In genomic region chr17:59355695-59356323, GRCh38 we compare ENCODE assay signal across 11 cellular contexts. TPM values are rescaled to one million over a fixed set of nuclear protein-coding genes. Genes with fewer than 3 reads are reported as not detected.
DNase-seq lines count a peak whose midpoint lies in the region; ATAC-seq and TF ChIP-seq lines count a peak whose summit lies in the region.
"Had no signal": no experiment of that assay in that cellular context is flagged by ENCODE, and none has a peak within 500 bp of the region (broad histone marks: within the 10 kb centered on the region; RNA-seq: fewer than 3 reads in every experiment).

No MANE protein-coding gene starts in this region.

- ATAC-seq in naive thymus-derived CD4-positive, alpha-beta T cell = no peak
- no peak for ATAC-seq in thoracic aorta (ENCODE audit: insufficient number of reproducible peaks, low FRiP score, low read depth)

- peaks cover 43% of the 10 kb centered on the region for H3K4me1 Mint-ChIP-seq in endodermal cell
- peaks cover 52 to 91% (median 84%) of the 10 kb centered on the region in 7 donors for H3K4me1 Mint-ChIP-seq in naive thymus-derived CD4-positive, alpha-beta T cell
- H3K4me1 Mint-ChIP-seq in mesothelial cell of epicardium = peaks cover 14% of the 10 kb centered on the region

- H3K9me3 ChIP-seq in endodermal cell (ENCODE audit: control insufficient read depth, low read length) = peaks cover 5% of the 10 kb centered on the region
- peaks cover 0 to 6% (median 4%) of the 10 kb centered on the region in 3 experiments for H3K9me3 ChIP-seq in naive thymus-derived CD4-positive, alpha-beta T cell (ENCODE audit: control insufficient read depth in 2 of 3, low read length in 3 of 3)
- no peaks in the 10 kb centered on the region for H3K9me3 ChIP-seq in thoracic aorta
- H3K9me3 ChIP-seq: adrenal gland had no signal

- H3K4me3 ChIP-seq in endodermal cell (ENCODE audit: low read length) (peak overlapping the region; percentile 46), thoracic aorta (no peak overlapping the region)
- H3K4me3 ChIP-seq in naive thymus-derived CD4-positive, alpha-beta T cell (ENCODE audit: low read length) = no peak overlapping the region
- H3K4me3 ChIP-seq: adrenal gland, MG63 had no signal

- H3K27ac Mint-ChIP-seq in endodermal cell = no peak overlapping the region
- peak overlapping the region in 8 of 9 donors; percentile 4 to 98 (median 52) for H3K27ac Mint-ChIP-seq in naive thymus-derived CD4-positive, alpha-beta T cell
- H3K27ac Mint-ChIP-seq in mesothelial cell of epicardium = no peak overlapping the region

- H3K4me3 Mint-ChIP-seq in endodermal cell = no peak overlapping the region
- H3K4me3 Mint-ChIP-seq in naive thymus-derived CD4-positive, alpha-beta T cell = no peak overlapping the region
- H3K4me3 Mint-ChIP-seq in mesothelial cell of epicardium = no peak overlapping the region

- H3K9me3 Mint-ChIP-seq in endodermal cell (no peaks in the 10 kb centered on the region), mesothelial cell of epicardium (no peaks in the 10 kb centered on the region)
- peaks cover 0 to 11% (median 2%) of the 10 kb centered on the region in 11 donors for H3K9me3 Mint-ChIP-seq in naive thymus-derived CD4-positive, alpha-beta T cell

- POLR2A ChIA-PET in naive thymus-derived CD4-positive, alpha-beta T cell (lab: Charles Lee) = interaction anchor here (0.6 to 4.9 kb wide), 7 partner anchors 9 to 26 kb away, joined by 3 to 25 read pairs (median 5); partner anchors contain the start of gene YPEL2

- H3K27ac ChIP-seq in endodermal cell (ENCODE audit: low read depth, low read length) (no peak overlapping the region), thoracic aorta (peak overlapping the region; percentile 83 to 92)
- peak overlapping the region; percentile 24 for H3K27ac ChIP-seq in naive thymus-derived CD4-positive, alpha-beta T cell (ENCODE audit: low read depth, low read length)

- intact Hi-C loops in naive thymus-derived CD4-positive, alpha-beta T cell (cut with micrococcal nuclease) = no loop called here

- peak; percentile 37 for DNase-seq in GM03348 (ENCODE audit: low spot score)
- no peak for DNase-seq in endodermal cell
- no peak for DNase-seq in naive thymus-derived CD4-positive, alpha-beta T cell
- DNase-seq in thoracic aorta (ENCODE audit: low spot score) = no peak
- no peak for DNase-seq in stimulated activated CD4-positive, alpha-beta T cell treated with anti-CD3 and anti-CD28 coated beads, Interleukin-2, amount 100 ng/mL, for 48 hours
- DNase-seq in NOMO-1 (lab: John Stamatoyannopoulos, UW; ENCODE audit: unreplicated experiment in 2 of 2) = no peak
- no peak for DNase-seq in mesothelial cell of epicardium (ENCODE audit: low spot score in 2 of 2, unreplicated experiment in 2 of 2)
- no peak for DNase-seq in NCI-H2196 treated with DMSO at 0.1 percent for 48 hours (lab: John Stamatoyannopoulos, UW; ENCODE audit: unreplicated experiment)
- DNase-seq: activated T-cell treated with anti-CD3 and anti-CD28 coated beads for 4 hours, MG63 had no signal

- H3K27me3 Mint-ChIP-seq in endodermal cell (ENCODE audit: insufficient read depth) (peaks cover 2% of the 10 kb centered on the region), mesothelial cell of epicardium (ENCODE audit: low read depth) (no peaks in the 10 kb centered on the region)
- H3K27me3 Mint-ChIP-seq in naive thymus-derived CD4-positive, alpha-beta T cell = no peaks in the 10 kb centered on the region

- H3K4me1 ChIP-seq in endodermal cell (ENCODE audit: control insufficient read depth, insufficient read depth, low read length) (peaks cover 8% of the 10 kb centered on the region), thoracic aorta (ENCODE audit: control insufficient read depth in 1 of 2, low read depth in 2 of 2) (peaks cover 80 to 99% of the 10 kb centered on the region in 2 donors)
- peaks cover 5 to 39% of the 10 kb centered on the region in 2 donors for H3K4me1 ChIP-seq in naive thymus-derived CD4-positive, alpha-beta T cell (ENCODE audit: control insufficient read depth in 2 of 2, insufficient read depth in 2 of 2, low read length in 2 of 2)

- TF ChIP-seq CTCF in endodermal cell (conservative IDR thresholded peaks at IDR 0.05) (no peak), thoracic aorta (IDR thresholded peaks at IDR 0.05) (no peak), mesothelial cell of epicardium (IDR thresholded peaks at IDR 0.05; ENCODE audit: unreplicated experiment) (no peak)

- H3K36me3 Mint-ChIP-seq in endodermal cell (ENCODE audit: low read depth) (peaks cover 66% of the 10 kb centered on the region), mesothelial cell of epicardium (peaks cover 24% of the 10 kb centered on the region)
- H3K36me3 Mint-ChIP-seq in naive thymus-derived CD4-positive, alpha-beta T cell = peaks cover 4 to 51% (median 48%) of the 10 kb centered on the region in 5 donors

- CTCF ChIA-PET in naive thymus-derived CD4-positive, alpha-beta T cell (lab: Charles Lee) = interaction anchor here (1.2 to 2.8 kb wide), 2 partner anchors 26 to 45 kb away, joined by 3 to 8 read pairs; no protein-coding TSS in a partner anchor

- no peak overlapping the region for H3K9ac ChIP-seq in endodermal cell (ENCODE audit: extremely low read depth, low read length, poor library complexity, severe bottlenecking)

- H3K36me3 ChIP-seq in endodermal cell (ENCODE audit: control insufficient read depth, insufficient read depth, low read length) = peaks cover 76% of the 10 kb centered on the region
- peaks cover 0 to 24% (median 0%) of the 10 kb centered on the region in 3 experiments for H3K36me3 ChIP-seq in naive thymus-derived CD4-positive, alpha-beta T cell (ENCODE audit: control insufficient read depth in 2 of 3, insufficient read depth in 3 of 3, low read length in 3 of 3)
- H3K36me3 ChIP-seq in thoracic aorta = no peaks in the 10 kb centered on the region
- H3K36me3 ChIP-seq: adrenal gland, MG63 had no signal

- WGBS in endodermal cell (ENCODE audit: insufficient coverage in 1 of 2, insufficient read length in 1 of 2), 2 experiments = 93 to 96% methylated on average over 4 of the region's 4 CpGs

- H3K27me3 ChIP-seq in endodermal cell (ENCODE audit: control insufficient read depth, insufficient read depth, low read length, poor library complexity, severe bottlenecking) (no peaks in the 10 kb centered on the region), thoracic aorta (replicated peaks; ENCODE audit: insufficient read depth) (no peaks in the 10 kb centered on the region)
- no peaks in the 10 kb centered on the region for H3K27me3 ChIP-seq in naive thymus-derived CD4-positive, alpha-beta T cell (ENCODE audit: control insufficient read depth in 2 of 2, insufficient read depth in 2 of 2, low read length in 2 of 2)
- H3K27me3 ChIP-seq: adrenal gland, MG63 had no signal

RNA-seq across cellular contexts. Expression of gene YPEL2, which starts 24.4 kb away (rescaled TPM):
- total RNA-seq in endodermal cell (10 to 100 TPM; 22.8 to 27.7 TPM), thoracic aorta (10 to 100 TPM; 64.2 to 79.9 TPM), mesothelial cell of epicardium (7.5 to 9.9 TPM (median 8.7 TPM) in 3 replicates)
- 11.8 TPM for polyA plus RNA-seq in endodermal cell (2013, experiment 1 of 2)
- 12.1 TPM for polyA plus RNA-seq in endodermal cell (2013, experiment 2 of 2)
- 10 to 100 TPM; 10.6 to 52.0 (median 46.8) TPM for total RNA-seq in naive thymus-derived CD4-positive, alpha-beta T cell
- polyA plus RNA-seq in naive thymus-derived CD4-positive, alpha-beta T cell = 10 to 100 TPM; 17.7 to 25.1 TPM

Comparison
In these comparisons a context has a peak if more than half of its experiments do, and no peak if none do; other contexts are left out.
1. H3K27ac Mint-ChIP-seq: peak in naive thymus-derived CD4-positive, alpha-beta T cell (8 of 9); none in endodermal cell (single experiment) and mesothelial cell of epicardium (single experiment).